8 cellular contexts compared by ENCODE assay signal in genomic region chr6:166253277-166254229, GRCh38. TPM values are rescaled to one million over a fixed set of nuclear protein-coding genes. Genes with fewer than 3 reads are reported as not detected.
DNase-seq lines count a peak whose midpoint lies in the region; ATAC-seq and TF ChIP-seq lines count a peak whose summit lies in the region.

No MANE protein-coding gene starts in this region.

- H3K4me2 ChIP-seq in neural cell (ENCODE audit: low read length), result no peak overlapping the region

- no peaks in the 10 kb centered on the region for H3K36me3 Mint-ChIP-seq in effector memory CD8-positive, alpha-beta T cell (ENCODE audit: insufficient read depth)

- H3F3A ChIP-seq in neural cell (ENCODE audit: insufficient read depth, low read length, poor library complexity, severe bottlenecking), result no peaks in the 10 kb centered on the region

- H3K9me3 Mint-ChIP-seq in effector memory CD8-positive, alpha-beta T cell, result no peaks in the 10 kb centered on the region

- H3K4me3 ChIP-seq in neural cell (ENCODE audit: low read length) (peak overlapping the region; percentile 60), WERI-Rb-1 (ENCODE audit: low read depth, low read length) (no peak overlapping the region)

- H3K9me2 ChIP-seq in neural cell (ENCODE audit: insufficient read depth, low read length), result no peaks in the 10 kb centered on the region

- H3K27ac Mint-ChIP-seq in effector memory CD8-positive, alpha-beta T cell, result peak overlapping the region in 1 of 2 donors; percentile 41

- peak; percentile 19 for DNase-seq in DMS79 treated with DMSO at 0.1 percent for 48 hours (lab: John Stamatoyannopoulos, UW)
- DNase-seq in DMS79 (lab: John Stamatoyannopoulos, UW), result no peak
- DNase-seq in RPMI8226, result peak; percentile 46
- DNase-seq in effector memory CD8-positive, alpha-beta T cell, result peak in 1 of 3 experiments; percentile 26
- DNase-seq in WERI-Rb-1, result no peak
- DNase-seq in cerebellar nuclear complex (lab: John Stamatoyannopoulos, UW), result no peak

- H3K9me3 ChIP-seq in neural cell (ENCODE audit: low read length) (no peaks in the 10 kb centered on the region), WERI-Rb-1 (ENCODE audit: severe bottlenecking) (no peaks in the 10 kb centered on the region)

- H3K9ac ChIP-seq in neural cell (ENCODE audit: low read length), result peak overlapping the region; percentile 20

- H3K4me3 Mint-ChIP-seq in effector memory CD8-positive, alpha-beta T cell, result peak overlapping the region; percentile 82 to 86

- H4K20me1 ChIP-seq in neural cell (ENCODE audit: insufficient read depth), result no peaks in the 10 kb centered on the region

- no peak overlapping the region for H3K27ac ChIP-seq in neural cell (ENCODE audit: low read length)
- no peak overlapping the region for H3K27ac ChIP-seq in WERI-Rb-1

- H3K4me1 Mint-ChIP-seq in effector memory CD8-positive, alpha-beta T cell (ENCODE audit: low read depth in 2 of 2), result peaks cover 21 to 29% of the 10 kb centered on the region in 2 donors

- TF ChIP-seq CTCF in neural cell (IDR thresholded peaks at IDR 0.05; ENCODE audit: poor library complexity, severe bottlenecking), result no peak
- TF ChIP-seq CTCF in WERI-Rb-1 (IDR thresholded peaks at IDR 0.05; ENCODE audit: low read depth, low read length), result no peak

- no peak for TF ChIP-seq EP300 in neural cell (conservative IDR thresholded peaks at IDR 0.05; ENCODE audit: poor library complexity, severe bottlenecking)

- H3K27me3 Mint-ChIP-seq in effector memory CD8-positive, alpha-beta T cell, result peaks cover 0 to 30% of the 10 kb centered on the region in 2 donors

- ATAC-seq in effector memory CD8-positive, alpha-beta T cell (replicated peaks), result peak; percentile 61
- no peak for ATAC-seq in GM21515 (IDR thresholded peaks at IDR 0.05; ENCODE audit: unreplicated experiment)

- TF ChIP-seq RAD21 in neural cell (conservative IDR thresholded peaks at IDR 0.05), result no peak

- H3K36me3 ChIP-seq in neural cell (ENCODE audit: insufficient read depth, low read length) (no peaks in the 10 kb centered on the region), WERI-Rb-1 (no peaks in the 10 kb centered on the region)

- H3K79me2 ChIP-seq in neural cell (replicated peaks; ENCODE audit: insufficient read depth, low read length), result no peaks in the 10 kb centered on the region

- H3K27me3 ChIP-seq in neural cell (ENCODE audit: insufficient read depth, low read depth, low read length), result peaks cover 33% of the 10 kb centered on the region
- no peaks in the 10 kb centered on the region for H3K27me3 ChIP-seq in WERI-Rb-1 (ENCODE audit: insufficient read depth, low read depth, severe bottlenecking)

- no peak overlapping the region for H2AFZ ChIP-seq in neural cell (ENCODE audit: low read depth, low read length)

TF ChIP-seq in neural cell, 6 proteins besides CTCF, POLR2A, EP300 and RAD21:
- TF ChIP-seq POLR2AphosphoS5 (IDR thresholded peaks at IDR 0.05) (peak; percentile 13), SMC3 (conservative IDR thresholded peaks at IDR 0.05; ENCODE audit: poor library complexity) (no peak)

RNA-seq across cellular contexts. Expression of gene PRR18, which starts 54.6 kb away (rescaled TPM):
- not detected in 2 replicates for polyA plus RNA-seq in neural cell
- polyA minus RNA-seq in neural cell, result 0.35 TPM in 1 of 2 replicates, not detected in the other

Comparison
In these comparisons a context has a peak if more than half of its experiments do, and no peak if none do; other contexts are left out.
1. DNase-seq: peak in DMS79 treated with DMSO at 0.1 percent for 48 hours (single experiment) and RPMI8226 (single experiment); none in DMS79 (single experiment), WERI-Rb-1 (single experiment) and cerebellar nuclear complex (0 of 2).